Comparison of ENCODE assay signal across 1 cellular context in genomic region chr12:90333939-90334338, GRCh38.
TF ChIP-seq lines count a peak whose summit lies in the region.

No MANE protein-coding gene starts in this region.

TF ChIP-seq in GM23338, 12 proteins besides CTCF, POLR2A, EP300 and RAD21 (continued from another document):
- TF ChIP-seq ZNF462 (CRISPR knock-in tag; IDR thresholded peaks at IDR 0.05) (no peak), REST (IDR thresholded peaks at IDR 0.05; ENCODE audit: unreplicated experiment) (no peak), STAT1 (IDR thresholded peaks at IDR 0.05; ENCODE audit: unreplicated experiment) (no peak), EZH2 (IDR thresholded peaks at IDR 0.05; ENCODE audit: low read depth, unreplicated experiment) (no peak), ZNF331 (CRISPR knock-in tag; IDR thresholded peaks at IDR 0.05; ENCODE audit: low read depth) (no peak), ZNF114 (CRISPR knock-in tag; IDR thresholded peaks at IDR 0.05) (no peak), NANOG (IDR thresholded peaks at IDR 0.05; ENCODE audit: borderline replicate concordance) (no peak)
- TF ChIP-seq, protein P1, sequence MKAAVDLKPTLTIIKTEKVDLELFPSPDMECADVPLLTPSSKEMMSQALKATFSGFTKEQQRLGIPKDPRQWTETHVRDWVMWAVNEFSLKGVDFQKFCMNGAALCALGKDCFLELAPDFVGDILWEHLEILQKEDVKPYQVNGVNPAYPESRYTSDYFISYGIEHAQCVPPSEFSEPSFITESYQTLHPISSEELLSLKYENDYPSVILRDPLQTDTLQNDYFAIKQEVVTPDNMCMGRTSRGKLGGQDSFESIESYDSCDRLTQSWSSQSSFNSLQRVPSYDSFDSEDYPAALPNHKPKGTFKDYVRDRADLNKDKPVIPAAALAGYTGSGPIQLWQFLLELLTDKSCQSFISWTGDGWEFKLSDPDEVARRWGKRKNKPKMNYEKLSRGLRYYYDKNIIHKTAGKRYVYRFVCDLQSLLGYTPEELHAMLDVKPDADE (IDR thresholded peaks at IDR 0.05), result no peak
